Comparison of ENCODE assay signal across 8 cellular contexts in the genomic region with DNA sequence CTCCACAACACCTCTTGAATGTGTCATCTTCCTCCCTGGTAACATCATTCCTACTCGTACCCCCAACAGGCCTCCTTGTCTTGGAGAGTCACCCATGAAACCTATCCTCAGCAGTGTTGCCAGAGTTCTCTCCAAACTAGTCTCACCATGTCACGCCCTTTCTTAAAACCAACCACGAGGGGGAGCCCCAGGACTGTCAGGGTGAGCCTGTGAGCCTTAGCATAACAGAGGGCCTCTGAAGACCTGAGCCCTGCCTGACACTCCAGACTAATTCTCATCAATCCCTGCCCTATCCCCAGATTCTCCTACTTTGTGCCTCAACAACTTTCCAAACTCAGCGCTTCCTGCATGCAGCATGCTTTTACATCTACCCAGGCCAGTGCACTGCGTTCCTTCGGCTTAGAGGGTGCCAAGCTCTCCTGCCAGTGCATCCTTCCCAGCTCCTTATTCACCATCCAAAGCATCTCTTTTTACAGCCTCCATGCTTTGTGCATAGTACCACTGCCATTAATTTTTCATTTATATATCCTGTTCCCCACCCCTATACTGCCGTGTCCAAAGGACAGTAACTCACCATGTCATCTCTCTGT. TPM values are rescaled to one million over a fixed set of nuclear protein-coding genes. Genes with fewer than 3 reads are reported as not detected.
DNase-seq lines count a peak whose midpoint lies in the region; ATAC-seq and TF ChIP-seq lines count a peak whose summit lies in the region.

No MANE protein-coding gene starts in this region.

- ATAC-seq in GM19025 (IDR thresholded peaks at IDR 0.05; ENCODE audit: low read depth, unreplicated experiment): peak; percentile 71
- peak; percentile 74 for ATAC-seq in HG03139 (IDR thresholded peaks at IDR 0.05; ENCODE audit: unreplicated experiment)

- TF ChIP-seq CTCF in BE2C (IDR thresholded peaks at IDR 0.05; ENCODE audit: low read depth, low read length): peak; percentile 85
- peak; percentile 89 for TF ChIP-seq CTCF in chondrocyte (IDR thresholded peaks at IDR 0.05)
- TF ChIP-seq CTCF in liver (IDR thresholded peaks at IDR 0.05; ENCODE audit: low read depth, low read length, missing input control): peak; percentile 79

- no peak overlapping the region for H3K4me3 Mint-ChIP-seq in chondrocyte (ENCODE audit: unreplicated experiment)

- DNase-seq in BE2C (peak; percentile 88), NCI-H345 (lab: John Stamatoyannopoulos, UW) (peak; percentile 82), chondrocyte (ENCODE audit: low spot score) (no peak)
- peak; percentile 62 for DNase-seq in activated CD4-positive, CD25-positive, alpha-beta regulatory T cell treated with anti-CD3 and anti-CD28 coated beads, Interleukin-2, amount 50 U/mL, for 72 hours
- peak; percentile 26 to 65 (median 35) for DNase-seq in stimulated activated CD4-positive, alpha-beta T cell treated with anti-CD3 and anti-CD28 coated beads, TNF-alpha, amount 100 ng/mL, for 24 hours (ENCODE audit: low read depth in 3 of 3)

- WGBS in liver: 41% methylated on average over 7 of the region's 7 CpGs

- H3K4me3 ChIP-seq in BE2C (ENCODE audit: low read depth, low read length): no peak overlapping the region
- H3K4me3 ChIP-seq in liver (ENCODE audit: low read depth in 1 of 3, low read length in 3 of 3): no peak overlapping the region

- no peak overlapping the region for H3K9ac ChIP-seq in liver (ENCODE audit: low read depth in 1 of 2, low read length in 2 of 2)

- H3K4me1 ChIP-seq in BE2C (no peaks in the 10 kb centered on the region), liver (ENCODE audit: control insufficient read depth in 4 of 4, insufficient read depth in 4 of 4, low read length in 3 of 4) (no peaks in the 10 kb centered on the region)

- H3K27ac ChIP-seq in liver (ENCODE audit: low read depth in 1 of 2, low read length in 2 of 2): no peak overlapping the region

- H3K27me3 Mint-ChIP-seq in chondrocyte (ENCODE audit: low read depth): peaks cover 7% of the 10 kb centered on the region

- H3K27me3 ChIP-seq in BE2C: no peaks in the 10 kb centered on the region
- H3K27me3 ChIP-seq in liver (ENCODE audit: control insufficient read depth in 4 of 4, insufficient read depth in 4 of 4, low read length in 3 of 4): no peaks in the 10 kb centered on the region

- H3K4me1 Mint-ChIP-seq in chondrocyte (ENCODE audit: low read depth): peaks cover 18% of the 10 kb centered on the region

- peaks cover 4% of the 10 kb centered on the region for H3K36me3 Mint-ChIP-seq in chondrocyte (ENCODE audit: low read depth)

- no peaks in the 10 kb centered on the region for H3K9me3 ChIP-seq in BE2C
- no peaks in the 10 kb centered on the region for H3K9me3 ChIP-seq in liver (ENCODE audit: control insufficient read depth in 4 of 4, low read length in 3 of 4)

- TF ChIP-seq RAD21 in liver (IDR thresholded peaks at IDR 0.05): peak; percentile 96 to 98

- H3K36me3 ChIP-seq in BE2C (no peaks in the 10 kb centered on the region), liver (ENCODE audit: control insufficient read depth in 4 of 4, insufficient read depth in 3 of 4, low read depth in 1 of 4, low read length in 3 of 4) (no peaks in the 10 kb centered on the region)

- H3K27ac Mint-ChIP-seq in chondrocyte (ENCODE audit: unreplicated experiment): no peak overlapping the region

- no peaks in the 10 kb centered on the region for H3K9me3 Mint-ChIP-seq in chondrocyte (ENCODE audit: low read depth)

TF ChIP-seq in liver, 16 proteins besides CTCF, POLR2A, EP300 and RAD21:
- peak; percentile 20 for TF ChIP-seq MAX (IDR thresholded peaks at IDR 0.05)
- TF ChIP-seq NR2F2 (IDR thresholded peaks at IDR 0.05): no peak
TF ChIP-seq in liver: peak in this region for 1.

RNA-seq across cellular contexts. Expression of gene ZNF697, which starts 34.2 kb away (rescaled TPM):
- polyA plus RNA-seq in BE2C (2012; ENCODE audit: insufficient read depth, insufficient read length, low read depth): 6.4 TPM
- total RNA-seq in chondrocyte (9.4 to 13.6 TPM (median 13.3 TPM) in 3 replicates), liver (1 to 10 TPM; 4.4 to 4.5 TPM)
- polyA plus RNA-seq in liver: 1 to 10 TPM in 1 of 2 donors, under 1 TPM in 1; 0.89 to 2.1 TPM
